Comparison of ENCODE assay signal across 20 cellular contexts in the genomic region with DNA sequence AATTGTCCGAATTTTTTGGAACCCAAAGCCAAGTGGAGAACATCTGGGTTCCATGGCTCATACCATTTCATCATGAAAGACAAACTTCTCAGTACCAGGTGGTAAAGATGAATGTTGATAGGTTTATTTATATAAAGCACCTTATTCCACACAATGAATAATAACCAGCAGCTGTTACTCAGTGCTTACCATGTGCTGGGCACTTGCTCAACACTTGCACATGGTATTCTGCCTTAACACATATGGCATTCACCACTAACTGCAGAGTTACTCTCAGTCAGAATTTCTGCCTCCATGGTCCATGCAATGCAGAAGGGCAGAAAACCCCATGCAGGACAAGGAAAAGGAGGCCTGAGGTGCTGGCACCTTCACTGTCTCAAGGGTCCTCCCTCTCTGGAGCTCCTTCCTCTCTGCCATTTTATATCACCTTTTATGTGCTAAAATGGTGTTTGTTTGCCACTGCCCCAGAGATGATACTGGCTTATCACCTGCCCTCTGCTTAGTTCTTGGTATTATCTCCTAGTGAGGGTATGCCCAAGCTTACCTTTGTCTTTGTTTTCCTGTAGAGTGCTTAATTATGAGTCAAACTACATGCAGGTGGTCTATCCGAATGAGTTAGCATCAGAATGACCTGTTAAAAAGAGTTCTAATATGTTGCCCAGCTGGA.
A peak's percentile ranks its signal among the peaks of the same experiment; 100 is the strongest.
DNase-seq lines count a peak whose midpoint lies in the region; ATAC-seq, FAIRE-seq and TF ChIP-seq lines count a peak whose summit lies in the region.
"Had no signal": no experiment of that assay in that cellular context is flagged by ENCODE, and none has a peak within 500 bp of the region (broad histone marks: within the 10 kb centered on the region; RNA-seq: fewer than 3 reads in every experiment).

No MANE protein-coding gene starts in this region.

- peak overlapping the region in 2 of 3 donors; percentile 0 to 70 for H3K27ac Mint-ChIP-seq in CD4-positive, CD25-positive, alpha-beta regulatory T cell
- H3K27ac Mint-ChIP-seq: activated B cell treated with CpG ODN at 0.5 μM for 24 hours; activated naive CD4-positive, alpha-beta T cell treated with anti-CD3 and anti-CD28 coated beads, Interleukin-2, amount 10 ng/mL, durations not matched to agents 7 days and 5 days; B cell had no signal

- no peak overlapping the region for H4K91ac ChIP-seq in IMR-90 (ENCODE audit: insufficient read depth, low read depth, low read length)

- H3K4me3 Mint-ChIP-seq in CD4-positive, CD25-positive, alpha-beta regulatory T cell: no peak overlapping the region
- H3K4me3 Mint-ChIP-seq: activated B cell treated with CpG ODN at 0.5 μM for 24 hours; activated naive CD4-positive, alpha-beta T cell treated with anti-CD3 and anti-CD28 coated beads, Interleukin-2, amount 10 ng/mL, durations not matched to agents 7 days and 5 days; B cell; nephron progenitor cell had no signal

- no peak overlapping the region for H2BK20ac ChIP-seq in IMR-90 (ENCODE audit: low read depth, low read length)

- H2BK15ac ChIP-seq in IMR-90 (ENCODE audit: low read depth, low read length): no peak overlapping the region

- no peaks in the 10 kb centered on the region for H3K27me3 Mint-ChIP-seq in CD4-positive, CD25-positive, alpha-beta regulatory T cell
- H3K27me3 Mint-ChIP-seq: activated B cell treated with CpG ODN at 0.5 μM for 24 hours; activated naive CD4-positive, alpha-beta T cell treated with anti-CD3 and anti-CD28 coated beads, Interleukin-2, amount 10 ng/mL, durations not matched to agents 7 days and 5 days; B cell had no signal

- H2BK120ac ChIP-seq in IMR-90 (ENCODE audit: low read depth, low read length): no peak overlapping the region

- H4K5ac ChIP-seq in IMR-90 (ENCODE audit: low read depth, low read length): no peak overlapping the region

- H3K4me2 ChIP-seq in IMR-90 (ENCODE audit: low read depth, low read length): no peak overlapping the region
- H3K4me2 ChIP-seq in GM12878 (ENCODE audit: control insufficient read depth, insufficient read depth): no peak overlapping the region

- no peaks in the 10 kb centered on the region for H3K4me1 ChIP-seq in CD4-positive, CD25-positive, alpha-beta regulatory T cell (ENCODE audit: control insufficient read depth, insufficient read depth, low read length, poor library complexity, severe bottlenecking)
- no peaks in the 10 kb centered on the region; the same call in 1 of the 2 replicates for H3K4me1 ChIP-seq in IMR-90 (ENCODE audit: control insufficient read depth, insufficient read depth, low read length)
- H3K4me1 ChIP-seq in GM12878 (ENCODE audit: control insufficient read depth, insufficient read depth, low read length): no peaks in the 10 kb centered on the region

- H3K14ac ChIP-seq in IMR-90 (replicated peaks; ENCODE audit: low read depth, low read length): no peak overlapping the region

- H3K27me3 ChIP-seq in CD4-positive, CD25-positive, alpha-beta regulatory T cell (ENCODE audit: control insufficient read depth, insufficient read depth, low read length): no peaks in the 10 kb centered on the region
- H3K27me3 ChIP-seq in IMR-90 (ENCODE audit: control insufficient read depth, insufficient read depth, low read length) (no peaks in the 10 kb centered on the region), GM12878 (replicated peaks in 1 of 2; ENCODE audit: control insufficient read depth in 2 of 2, insufficient read depth in 2 of 2, low read length in 1 of 2) (no peaks in the 10 kb centered on the region)
- H3K27me3 ChIP-seq: heart right ventricle had no signal

- H3K9me1 ChIP-seq in IMR-90 (ENCODE audit: insufficient read depth, low read length): no peaks in the 10 kb centered on the region

- POLR2A ChIA-PET in IMR-90 (lab: Charles Lee; ENCODE audit: unreplicated experiment) (no interaction called here), GM12878 (lab: Charles Lee) (interaction anchor here (1.0 kb wide), 1 partner anchor 9 kb away, joined by 3 read pairs; no protein-coding TSS in a partner anchor)

- no peak overlapping the region for H3K27ac ChIP-seq in CD4-positive, CD25-positive, alpha-beta regulatory T cell (ENCODE audit: insufficient read depth, low read length, poor library complexity, severe bottlenecking)
- H3K27ac ChIP-seq in IMR-90 (ENCODE audit: insufficient read depth, low read length): no peak overlapping the region
- H3K27ac ChIP-seq in GM12878 (ENCODE audit: control insufficient read depth, insufficient read depth): no peak overlapping the region
- H3K27ac ChIP-seq: heart right ventricle had no signal

- H4K8ac ChIP-seq in IMR-90 (ENCODE audit: low read depth in 2 of 2, low read length in 2 of 2): no peak overlapping the region

- H2AK9ac ChIP-seq in IMR-90 (replicated peaks; ENCODE audit: low read depth, low read length, poor library complexity): no peak overlapping the region

- no peak for TF ChIP-seq POLR2A in IMR-90 (IDR thresholded peaks at IDR 0.05; ENCODE audit: low read depth, low read length)
- no peak for TF ChIP-seq POLR2A in GM12878 (IDR thresholded peaks at IDR 0.05; ENCODE audit: low read depth, low read length)
- TF ChIP-seq POLR2A in erythroblast (IDR thresholded peaks at IDR 0.05; ENCODE audit: low read length): no peak

- FAIRE-seq in GM12878 (lab: Jason Lieb, UNC) (no peak), RCC 7860 (lab: Jason Lieb, UNC) (no peak)
- FAIRE-seq: endometrium had no signal

- no peak overlapping the region for H3K56ac ChIP-seq in IMR-90 (ENCODE audit: extremely low read depth, insufficient read depth, low read length)

- H3K18ac ChIP-seq in IMR-90 (ENCODE audit: low read depth, low read length): no peak overlapping the region

- intact Hi-C loops in IMR-90 (cut with micrococcal nuclease): no loop called here
- intact Hi-C loops in GM12878 (cut with micrococcal nuclease; ENCODE audit: unreplicated experiment): no loop called here

- H2AFZ ChIP-seq in IMR-90 (replicated peaks; ENCODE audit: low read length, poor library complexity) (no peak overlapping the region), GM12878 (ENCODE audit: control insufficient read depth, low read depth, low read length) (no peak overlapping the region)

- H3K9ac ChIP-seq in IMR-90 (ENCODE audit: low read depth, low read length): no peak overlapping the region
- no peak overlapping the region for H3K9ac ChIP-seq in GM12878 (ENCODE audit: control insufficient read depth, insufficient read depth, low read length)

- in situ Hi-C loops in IMR-90 (cut with MboI; ENCODE audit: low sequenced_read_pairs) (no loop called here), GM12878 (cut with MboI) (no loop called here)

- no peak for TF ChIP-seq RAD21 in IMR-90 (IDR thresholded peaks at IDR 0.05; ENCODE audit: low read length)
- TF ChIP-seq RAD21 in GM12878 (IDR thresholded peaks at IDR 0.05; ENCODE audit: insufficient read depth, low read depth, low read length): no peak

- 0 out of 2 replicates have a peak, but pooled peaks cover 3% of the 10 kb centered on the region for H3K79me2 ChIP-seq in GM12878 (ENCODE audit: control insufficient read depth, insufficient read depth, low read length)

- CTCF ChIA-PET in IMR-90 (lab: Yijun Ruan, JAX): no interaction called here
- CTCF ChIA-PET in GM12878 (lab: Yijun Ruan, JAX): interaction anchor here (0.5 to 1.3 kb wide), 4 partner anchors 12 to 1656 kb away, joined by 3 to 4 read pairs (median 3); no protein-coding TSS in a partner anchor

- no CpG with 5 or more reads among the region's 2 CpGs for WGBS in IMR-90 (ENCODE audit: extremely low coverage in 2 of 2, insufficient read length in 1 of 2), 2 experiments
- WGBS in GM12878 (ENCODE audit: insufficient coverage, insufficient replicate concordance, low lambda C conversion rate, missing lambda C conversion rate): 94% methylated on average over 2 of the region's 2 CpGs

- peaks cover 5 to 28% (median 15%) of the 10 kb centered on the region in 4 donors for H3K4me1 Mint-ChIP-seq in CD4-positive, CD25-positive, alpha-beta regulatory T cell

- no peak overlapping the region for H3K4me3 ChIP-seq in CD4-positive, CD25-positive, alpha-beta regulatory T cell (ENCODE audit: low read depth, low read length)
- H3K4me3 ChIP-seq in IMR-90 (ENCODE audit: insufficient read depth, low read depth, low read length) (no peak overlapping the region), GM12878 (no peak overlapping the region)
- H3K4me3 ChIP-seq: heart right ventricle had no signal

- dilution Hi-C loops in IMR-90 (cut with HindIII; ENCODE audit: low sequenced_read_pairs, unreplicated experiment): no loop called here

- TF ChIP-seq CTCF in IMR-90 (conservative IDR thresholded peaks at IDR 0.05; ENCODE audit: low read depth, low read length) (no peak), GM12878 (IDR thresholded peaks at IDR 0.05 in 2 of 3, conservative IDR thresholded peaks at IDR 0.05 in 1 of 3; ENCODE audit: control insufficient read depth in 2 of 3, extremely low read depth in 1 of 3, insufficient read depth in 1 of 3, low read depth in 3 of 3, low read length in 3 of 3) (no peak)

- no peak for DNase-seq in CD4-positive, CD25-positive, alpha-beta regulatory T cell
- DNase-seq in IMR-90 (peak; percentile 70), GM12878 (ENCODE audit: low read depth, low spot score) (no peak), kidney glomerular epithelial cell (lab: John Stamatoyannopoulos, UW) (peak; percentile 70), NCI-H187 treated with DMSO at 0.1 percent for 48 hours (lab: John Stamatoyannopoulos, UW) (no peak), erythroblast (lab: John Stamatoyannopoulos, UW) (no peak), RCC 7860 (ENCODE audit: low spot score) (no peak)
- DNase-seq: activated B cell treated with CpG ODN at 0.5 μM for 24 hours; activated naive CD4-positive, alpha-beta T cell treated with anti-CD3 and anti-CD28 coated beads, Interleukin-2, amount 10 ng/mL, durations not matched to agents 7 days and 5 days; central memory CD4-positive, alpha-beta T cell; H7; heart right ventricle; KG1; nephron progenitor cell; right cardiac atrium; stimulated activated CD8-positive, alpha-beta memory T cell treated with anti-CD3 and anti-CD28 coated beads, Interleukin-4, amount 100 ng/mL, for 48 hours had no signal

- H3K9me3 Mint-ChIP-seq in CD4-positive, CD25-positive, alpha-beta regulatory T cell: peaks cover 0 to under 1% (median 0%) of the 10 kb centered on the region in 7 donors
- H3K9me3 Mint-ChIP-seq: activated naive CD4-positive, alpha-beta T cell treated with anti-CD3 and anti-CD28 coated beads, Interleukin-2, amount 10 ng/mL, durations not matched to agents 7 days and 5 days had no signal

- H4K20me1 ChIP-seq in IMR-90 (ENCODE audit: insufficient read depth, low read length) (no peaks in the 10 kb centered on the region), GM12878 (ENCODE audit: control insufficient read depth, insufficient read depth) (no peaks in the 10 kb centered on the region)

- H2AK5ac ChIP-seq in IMR-90 (ENCODE audit: low read depth, low read length): no peak overlapping the region; the same call in 1 of the 2 replicates

- RAD21 ChIA-PET in GM12878 (lab: Charles Lee; ENCODE audit: unreplicated experiment): interaction anchor here (0.5 kb wide), 1 partner anchor 61 kb away, joined by 5 read pairs; no protein-coding TSS in a partner anchor

- SMC1A ChIA-PET in GM12878 (lab: Charles Lee; ENCODE audit: uncharacterized antibody, unreplicated experiment): interaction anchor here (1.2 to 2.3 kb wide), 4 partner anchors 9 to 81 kb away, joined by 4 to 5 read pairs (median 4); no protein-coding TSS in a partner anchor

- BruUV-seq in IMR-90 (replicated peaks; lab: Mats Ljungman, UMichigan) (no TSS peak), GM12878 (replicated peaks; lab: Mats Ljungman, UMichigan) (no TSS peak)

- no peak for TF ChIP-seq EP300 in GM12878 (IDR thresholded peaks at IDR 0.05; ENCODE audit: borderline replicate concordance in 1 of 2, control insufficient read depth in 1 of 2, low read depth in 2 of 2, low read length in 2 of 2)

- H3K36me3 Mint-ChIP-seq in CD4-positive, CD25-positive, alpha-beta regulatory T cell: peaks cover 17% of the 10 kb centered on the region

- H2BK5ac ChIP-seq in IMR-90 (ENCODE audit: low read depth, low read length, poor library complexity, severe bottlenecking): no peak overlapping the region

- no peaks in the 10 kb centered on the region for H3K36me3 ChIP-seq in CD4-positive, CD25-positive, alpha-beta regulatory T cell (ENCODE audit: control insufficient read depth, insufficient read depth, low read length)
- H3K36me3 ChIP-seq in IMR-90 (ENCODE audit: control insufficient read depth, insufficient read depth, low read length): no peaks in the 10 kb centered on the region; the same call in 1 of the 2 replicates
- H3K36me3 ChIP-seq in GM12878 (ENCODE audit: control insufficient read depth in 2 of 2, insufficient read depth in 2 of 2, low read length in 1 of 2): no peaks in the 10 kb centered on the region

- H3K23ac ChIP-seq in IMR-90 (ENCODE audit: low read depth, low read length): no peak overlapping the region

- no peak for ATAC-seq in CD4-positive, CD25-positive, alpha-beta regulatory T cell (ENCODE audit: low read depth in 2 of 2)
- ATAC-seq in IMR-90 (ENCODE audit: low read depth) (peak; percentile 28; the same call in 1 of the 2 replicates), GM12878 (no peak), HG02642 (IDR thresholded peaks at IDR 0.05; ENCODE audit: poor library complexity, unreplicated experiment) (no peak)
- ATAC-seq: left lobe of liver had no signal

- peaks cover 35 to 40% of the 10 kb centered on the region in 2 experiments for H3K79me1 ChIP-seq in IMR-90 (ENCODE audit: low read depth in 1 of 2, low read length in 2 of 2)

- H3K9me3 ChIP-seq in CD4-positive, CD25-positive, alpha-beta regulatory T cell (ENCODE audit: control insufficient read depth in 2 of 2, low read length in 2 of 2): peaks cover 0 to under 1% of the 10 kb centered on the region in 2 experiments
- H3K9me3 ChIP-seq in IMR-90 (ENCODE audit: control insufficient read depth, insufficient read depth, low read length) (no peaks in the 10 kb centered on the region), GM12878 (replicated peaks; ENCODE audit: control insufficient read depth, insufficient read depth, low read length) (no peaks in the 10 kb centered on the region; the same call in 1 of the 3 replicates)

- 0 out of 2 replicates have a peak overlapping the region, but pooled peaks have one; percentile 25 for H3K4ac ChIP-seq in IMR-90 (ENCODE audit: low read depth, low read length)

Comparison
In these comparisons a context has a peak if more than half of its experiments do, and no peak if none do; other contexts are left out.
1. DNase-seq: peak in IMR-90 (single experiment) and kidney glomerular epithelial cell (single experiment); none in CD4-positive, CD25-positive, alpha-beta regulatory T cell (0 of 3), GM12878 (single experiment), NCI-H187 treated with DMSO at 0.1 percent for 48 hours (single experiment), erythroblast (0 of 2) and RCC 7860 (single experiment).